Comparison of ENCODE assay signal across 8 cellular contexts in genomic region chr22:30968924-30969531, GRCh38. TPM values are rescaled to one million over a fixed set of nuclear protein-coding genes. Genes with fewer than 3 reads are reported as not detected.
DNase-seq lines count a peak whose midpoint lies in the region; ATAC-seq, FAIRE-seq and TF ChIP-seq lines count a peak whose summit lies in the region.

TSS of gene TUG1 (plus strand) at chr22:30969265.

- DNase-seq in DMS53 treated with DMSO at 0.1 percent for 48 hours (lab: John Stamatoyannopoulos, UW; ENCODE audit: unreplicated experiment) (peak; percentile 59), RCC 7860 (ENCODE audit: low spot score) (peak; percentile 91), activated T-helper 1 cell treated with Interleukin-2 at 50 U/mL for 16 hours (ENCODE audit: low read depth) (peak; percentile 94), esophagus squamous epithelium (lab: John Stamatoyannopoulos, UW) (peak; percentile 98), myocyte (ENCODE audit: low read depth) (peak; percentile 99)
- peak; percentile 95 to 97 for DNase-seq in stimulated activated CD8-positive, alpha-beta memory T cell treated with anti-CD3 and anti-CD28 coated beads, Interleukin-7, amount 100 ng/mL, for 48 hours (ENCODE audit: extremely low read depth in 1 of 2, low read depth in 1 of 2)

- H3K9me3 ChIP-seq in KOPT-K1 (ENCODE audit: insufficient read depth, low read length, poor library complexity, severe bottlenecking) (peaks cover 57% of the 10 kb centered on the region), esophagus squamous epithelium (peaks cover 0 to 37% (median 26%) of the 10 kb centered on the region in 3 donors)

- ATAC-seq in GM21786 (IDR thresholded peaks at IDR 0.05; ENCODE audit: unreplicated experiment), result peak; percentile 87

- H3K36me3 ChIP-seq in KOPT-K1 (ENCODE audit: insufficient read depth, low read length) (peaks cover 47% of the 10 kb centered on the region), esophagus squamous epithelium (peaks cover 17 to 34% (median 26%) of the 10 kb centered on the region in 3 donors)

- TF ChIP-seq POLR2A in esophagus squamous epithelium (IDR thresholded peaks at IDR 0.05), result peak in 3 of 4 donors; percentile 64 to 95 (median 90)

- TF ChIP-seq CTCF in esophagus squamous epithelium (IDR thresholded peaks at IDR 0.05), result peak in 3 of 6 experiments; percentile 5 to 17 (median 10)

- intact Hi-C loops in esophagus squamous epithelium (cut with DNase I), result no loop called here

- H3K4me1 ChIP-seq in esophagus squamous epithelium, result peaks cover 6 to 40% (median 19%) of the 10 kb centered on the region in 3 donors

- peak within 1 kb of the TSS; percentile 82 to 95 (median 88) for H3K4me3 ChIP-seq in esophagus squamous epithelium

- H3K27ac ChIP-seq in KOPT-K1 (ENCODE audit: low read depth, low read length, poor library complexity, severe bottlenecking), result peak within 1 kb of the TSS; percentile 87
- H3K27ac ChIP-seq in esophagus squamous epithelium, result peak within 1 kb of the TSS; percentile 93 to 98 (median 98)

- no peaks in the 10 kb centered on the region for H3K27me3 ChIP-seq in esophagus squamous epithelium

- peak; percentile 49 for FAIRE-seq in RCC 7860 (lab: Jason Lieb, UNC)

- WGBS in esophagus squamous epithelium, 2 donors, result 0% methylated on average over 4 of the region's 67 CpGs; no CpG with 5 or more reads in 1 of the 2 donors

RNA-seq across cellular contexts. Expression of gene TUG1, which starts in this region (rescaled TPM):
- total RNA-seq in esophagus squamous epithelium (10 to 100 TPM; 27.9 to 63.1 (median 41.5) TPM), myocyte (54.2 and 54.5 TPM in 2 replicates)
- 35.6 TPM for polyA plus RNA-seq in myocyte (2012)

Comparison
In these comparisons a context has a peak if more than half of its experiments do, and no peak if none do; other contexts are left out.
1. Peak in every context shown above with its lines: DNase-seq, ATAC-seq, H3K4me3 ChIP-seq and H3K27ac ChIP-seq.